12 cellular contexts compared by ENCODE assay signal in the genomic region with DNA sequence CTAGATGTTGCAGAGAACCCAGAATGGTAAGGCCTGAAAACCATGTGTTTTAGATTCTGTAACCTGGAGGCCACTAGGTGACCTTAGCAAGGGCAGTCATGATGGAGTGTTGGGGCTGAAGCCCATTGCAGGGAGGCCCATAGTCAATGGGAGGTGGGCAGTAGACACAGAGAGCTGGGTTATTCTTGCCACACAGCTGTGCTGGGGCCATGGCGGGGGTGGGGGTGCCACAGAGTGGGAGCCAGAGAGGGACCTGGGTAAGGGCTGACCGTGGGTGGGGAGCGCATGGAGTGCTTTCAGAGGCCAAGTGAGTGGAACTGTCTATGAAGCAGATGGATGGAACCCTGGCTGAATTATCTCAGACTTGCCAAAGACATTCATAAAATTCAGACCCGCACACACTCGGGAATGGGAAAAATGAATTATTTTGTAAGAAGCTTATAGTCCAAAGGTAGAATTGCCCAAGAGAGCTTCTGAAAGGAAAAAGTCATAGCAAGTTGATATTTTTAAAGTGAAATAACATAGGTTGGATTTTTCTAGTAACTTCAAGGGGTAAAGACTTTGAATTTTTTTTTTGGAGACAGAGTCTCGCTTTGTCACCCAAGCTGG. TPM values are rescaled to one million over a fixed set of nuclear protein-coding genes. Genes with fewer than 3 reads are reported as not detected.
DNase-seq lines count a peak whose midpoint lies in the region; ATAC-seq, FAIRE-seq and TF ChIP-seq lines count a peak whose summit lies in the region.
"Had no signal": no experiment of that assay in that cellular context is flagged by ENCODE, and none has a peak within 500 bp of the region (broad histone marks: within the 10 kb centered on the region; RNA-seq: fewer than 3 reads in every experiment).

No MANE protein-coding gene starts in this region.

- FAIRE-seq in A549 (lab: Jason Lieb, UNC): no peak
- FAIRE-seq: GM12878 had no signal

- H3K4me3 Mint-ChIP-seq in HFFc6: no peak overlapping the region; the same call in 1 of the 2 replicates
- H3K4me3 Mint-ChIP-seq in nephron: no peak overlapping the region

- peaks cover 18% of the 10 kb centered on the region for H3K27me3 Mint-ChIP-seq in HFFc6 (ENCODE audit: insufficient read depth)
- peaks cover 8% of the 10 kb centered on the region for H3K27me3 Mint-ChIP-seq in nephron (ENCODE audit: low read depth)

- in situ Hi-C loops in brain microvascular endothelial cell (cut with HindIII; ENCODE audit: low pct_ligation_motif_present, low sequenced_read_pairs): no loop called here
- in situ Hi-C loops in ACHN (cut with HindIII; ENCODE audit: low pct_ligation_motif_present, low pct_unique_long_range_greater_than_20kb, low sequenced_read_pairs): no loop called here

- no peaks in the 10 kb centered on the region for H3K27me3 ChIP-seq in brain microvascular endothelial cell (replicated peaks)

- no peak for TF ChIP-seq RAD21 in A549 (conservative IDR thresholded peaks at IDR 0.05 in 1 of 2, IDR thresholded peaks at IDR 0.05 in 1 of 2)

- peak overlapping the region; percentile 86 to 92 for H3K27ac ChIP-seq in A549
- peak overlapping the region; percentile 100 for H3K27ac ChIP-seq in brain microvascular endothelial cell

- ATAC-seq in A549: no peak
- ATAC-seq in SK-N-SH treated with all-trans-retinoic acid at 6 μM for 48 hours: no peak
- no peak for ATAC-seq in GM21737 (IDR thresholded peaks at IDR 0.05; ENCODE audit: unreplicated experiment)
- ATAC-seq: GM12878 had no signal

- H3K9me3 ChIP-seq in A549: no peaks in the 10 kb centered on the region

- no peak for TF ChIP-seq CTCF in A549 (IDR thresholded peaks at IDR 0.05)
- TF ChIP-seq CTCF in HFFc6 (IDR thresholded peaks at IDR 0.05): no peak
- no peak for TF ChIP-seq CTCF in brain microvascular endothelial cell (IDR thresholded peaks at IDR 0.05; ENCODE audit: low read depth, low read length, missing control alignments)
- no peak for TF ChIP-seq CTCF in nephron (IDR thresholded peaks at IDR 0.05; ENCODE audit: unreplicated experiment in 3 of 3)

- H3K27ac Mint-ChIP-seq in HFFc6 (peak overlapping the region; percentile 61), nephron (peak overlapping the region; percentile 18 to 97 (median 26))

- H3K9me3 Mint-ChIP-seq in HFFc6 (no peaks in the 10 kb centered on the region), nephron (no peaks in the 10 kb centered on the region)

- no peak for TF ChIP-seq EP300 in A549 (IDR thresholded peaks at IDR 0.05)

- H3K36me3 Mint-ChIP-seq in HFFc6 (ENCODE audit: low read depth) (peaks cover 54% of the 10 kb centered on the region), nephron (ENCODE audit: low read depth) (peaks cover 3% of the 10 kb centered on the region)

- DNase-seq in A549 (ENCODE audit: low read depth in 1 of 2, low spot score in 1 of 2) (no peak), HFFc6 (no peak), brain microvascular endothelial cell (no peak), ACHN (no peak), SK-N-DZ (ENCODE audit: low spot score) (no peak)
- DNase-seq: NCI-H2171; RPMI8226; stimulated activated CD8-positive, alpha-beta memory T cell treated with anti-CD3 and anti-CD28 coated beads, Interleukin-4, amount 100 ng/mL, for 48 hours had no signal

- WGBS in A549 (ENCODE audit: missing lambda C conversion rate): 86% methylated on average over 6 of the region's 6 CpGs

- peak overlapping the region; percentile 72 for H3K4me2 ChIP-seq in A549

- no peak for TF ChIP-seq POLR2A in A549 (IDR thresholded peaks at IDR 0.05; ENCODE audit: low read length)

- H3K4me1 ChIP-seq in A549: peaks cover 100% of the 10 kb centered on the region

- peaks cover 94% of the 10 kb centered on the region for H3K4me1 Mint-ChIP-seq in HFFc6 (ENCODE audit: low read depth)
- peaks cover 89% of the 10 kb centered on the region for H3K4me1 Mint-ChIP-seq in nephron

- CTCF ChIA-PET in A549 (lab: Yijun Ruan, JAX): interaction anchor here (0.7 to 15.8 kb wide), 9 partner anchors 10 to 173 kb away, joined by 3 to 142 read pairs (median 4); a partner anchor contains a TSS

- H3K4me3 ChIP-seq in A549: no peak overlapping the region
- H3K4me3 ChIP-seq in brain microvascular endothelial cell (ENCODE audit: low read depth, low read length): no peak overlapping the region
- H3K4me3 ChIP-seq: GM12878 had no signal

- POLR2A ChIA-PET in A549 (lab: Yijun Ruan, JAX): interaction anchor here (0.6 to 2.9 kb wide), 5 partner anchors 10 to 54 kb away, joined by 3 to 16 read pairs (median 3); a partner anchor contains a TSS

- H3K36me3 ChIP-seq in brain microvascular endothelial cell (replicated peaks): peaks cover 19% of the 10 kb centered on the region

TF ChIP-seq in A549, 52 proteins besides CTCF, POLR2A, EP300 and RAD21 (continues in another document):
- no peak for TF ChIP-seq ZFP36 (IDR thresholded peaks at IDR 0.05; ENCODE audit: borderline replicate concordance, partially characterized antibody)
- TF ChIP-seq MAZ (IDR thresholded peaks at IDR 0.05; ENCODE audit: borderline replicate concordance, low read depth, low read length): no peak
- no peak for TF ChIP-seq NPAS2 (CRISPR knock-in tag; IDR thresholded peaks at IDR 0.05; ENCODE audit: borderline replicate concordance)
- TF ChIP-seq CBX2 (IDR thresholded peaks at IDR 0.05; ENCODE audit: borderline replicate concordance, low read depth): no peak
- peak in 1 of 2 experiments; percentile 33; a peak in 1 of 5 replicates for TF ChIP-seq JUN (IDR thresholded peaks at IDR 0.05)
- TF ChIP-seq, protein P1, sequence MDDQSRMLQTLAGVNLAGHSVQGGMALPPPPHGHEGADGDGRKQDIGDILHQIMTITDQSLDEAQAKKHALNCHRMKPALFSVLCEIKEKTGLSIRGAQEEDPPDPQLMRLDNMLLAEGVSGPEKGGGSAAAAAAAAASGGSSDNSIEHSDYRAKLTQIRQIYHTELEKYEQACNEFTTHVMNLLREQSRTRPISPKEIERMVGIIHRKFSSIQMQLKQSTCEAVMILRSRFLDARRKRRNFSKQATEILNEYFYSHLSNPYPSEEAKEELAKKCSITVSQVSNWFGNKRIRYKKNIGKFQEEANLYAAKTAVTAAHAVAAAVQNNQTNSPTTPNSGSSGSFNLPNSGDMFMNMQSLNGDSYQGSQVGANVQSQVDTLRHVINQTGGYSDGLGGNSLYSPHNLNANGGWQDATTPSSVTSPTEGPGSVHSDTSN (IDR thresholded peaks at IDR 0.05): no peak
- TF ChIP-seq KDM5A (IDR thresholded peaks at IDR 0.05): no peak
- no peak for TF ChIP-seq RCOR1 (IDR thresholded peaks at IDR 0.05; ENCODE audit: low read depth, low read length)
- TF ChIP-seq JUNB (IDR thresholded peaks at IDR 0.05): no peak
- TF ChIP-seq FOSB (CRISPR knock-in tag; IDR thresholded peaks at IDR 0.05): 0 out of 2 replicates have a peak, but pooled peaks have one; percentile 32
- no peak for TF ChIP-seq GATA3 (IDR thresholded peaks at IDR 0.05; ENCODE audit: borderline replicate concordance)
- no peak for TF ChIP-seq SMC3 (IDR thresholded peaks at IDR 0.05)
- no peak for TF ChIP-seq ESRRA (IDR thresholded peaks at IDR 0.05; ENCODE audit: borderline replicate concordance, low read length)
- no peak for TF ChIP-seq POLR2AphosphoS2 (conservative IDR thresholded peaks at IDR 0.05; ENCODE audit: low read length)
- peak; percentile 78; the same call in 1 of the 2 replicates for TF ChIP-seq TP53 (CRISPR knock-in tag; IDR thresholded peaks at IDR 0.05)
- no peak for TF ChIP-seq KDM1A (IDR thresholded peaks at IDR 0.05; ENCODE audit: low read depth)

TF ChIP-seq in SK-N-SH treated with all-trans-retinoic acid at 6 μM for 48 hours, 23 proteins besides CTCF, POLR2A, EP300 and RAD21 (continues in another document):
- no peak for TF ChIP-seq OSR1 (CRISPR knock-in tag; IDR thresholded peaks at IDR 0.05)
- no peak for TF ChIP-seq ZNF70 (CRISPR knock-in tag; IDR thresholded peaks at IDR 0.05)
- TF ChIP-seq ARNTL (CRISPR knock-in tag; IDR thresholded peaks at IDR 0.05; ENCODE audit: borderline replicate concordance, low read depth): no peak
- TF ChIP-seq ESRRG (CRISPR knock-in tag; IDR thresholded peaks at IDR 0.05): no peak
- no peak for TF ChIP-seq PPARA (CRISPR knock-in tag; IDR thresholded peaks at IDR 0.05; ENCODE audit: borderline replicate concordance)
- TF ChIP-seq, protein P2, sequence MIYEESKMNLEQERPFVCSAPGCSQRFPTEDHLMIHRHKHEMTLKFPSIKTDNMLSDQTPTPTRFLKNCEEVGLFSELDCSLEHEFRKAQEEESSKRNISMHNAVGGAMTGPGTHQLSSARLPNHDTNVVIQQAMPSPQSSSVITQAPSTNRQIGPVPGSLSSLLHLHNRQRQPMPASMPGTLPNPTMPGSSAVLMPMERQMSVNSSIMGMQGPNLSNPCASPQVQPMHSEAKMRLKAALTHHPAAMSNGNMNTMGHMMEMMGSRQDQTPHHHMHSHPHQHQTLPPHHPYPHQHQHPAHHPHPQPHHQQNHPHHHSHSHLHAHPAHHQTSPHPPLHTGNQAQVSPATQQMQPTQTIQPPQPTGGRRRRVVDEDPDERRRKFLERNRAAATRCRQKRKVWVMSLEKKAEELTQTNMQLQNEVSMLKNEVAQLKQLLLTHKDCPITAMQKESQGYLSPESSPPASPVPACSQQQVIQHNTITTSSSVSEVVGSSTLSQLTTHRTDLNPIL (CRISPR knock-in tag; IDR thresholded peaks at IDR 0.05; ENCODE audit: low read depth): no peak
- no peak for TF ChIP-seq CSDC2 (CRISPR knock-in tag; IDR thresholded peaks at IDR 0.05)
- TF ChIP-seq, protein P3, sequence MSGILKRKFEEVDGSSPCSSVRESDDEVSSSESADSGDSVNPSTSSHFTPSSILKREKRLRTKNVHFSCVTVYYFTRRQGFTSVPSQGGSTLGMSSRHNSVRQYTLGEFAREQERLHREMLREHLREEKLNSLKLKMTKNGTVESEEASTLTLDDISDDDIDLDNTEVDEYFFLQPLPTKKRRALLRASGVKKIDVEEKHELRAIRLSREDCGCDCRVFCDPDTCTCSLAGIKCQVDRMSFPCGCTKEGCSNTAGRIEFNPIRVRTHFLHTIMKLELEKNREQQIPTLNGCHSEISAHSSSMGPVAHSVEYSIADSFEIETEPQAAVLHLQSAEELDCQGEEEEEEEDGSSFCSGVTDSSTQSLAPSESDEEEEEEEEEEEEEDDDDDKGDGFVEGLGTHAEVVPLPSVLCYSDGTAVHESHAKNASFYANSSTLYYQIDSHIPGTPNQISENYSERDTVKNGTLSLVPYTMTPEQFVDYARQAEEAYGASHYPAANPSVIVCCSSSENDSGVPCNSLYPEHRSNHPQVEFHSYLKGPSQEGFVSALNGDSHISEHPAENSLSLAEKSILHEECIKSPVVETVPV (CRISPR knock-in tag; IDR thresholded peaks at IDR 0.05): no peak
- TF ChIP-seq SNAI2 (CRISPR knock-in tag; IDR thresholded peaks at IDR 0.05): no peak

RNA-seq across cellular contexts. Expression of a gene that starts 53.9 kb away (rescaled TPM):
- polyA plus RNA-seq in A549 (2011; rRNA removed) (77.2 and 101 TPM in 2 replicates), A549 (2017; fragmentation: RNase III; extraction: RNeasy Plus Mini Kit Qiagen cat#74134 plus additional on column Dnase treatment) (74.6 to 106 TPM (median 93.4 TPM) in 3 replicates)
- 116 and 161 TPM in 2 replicates for polyA plus RNA-seq in A549 (2012; cell fraction: cytosol; rRNA removed)
- 256 and 267 TPM in 2 replicates for polyA plus RNA-seq in A549 (2012; cell fraction: nucleus; rRNA removed)
- polyA minus RNA-seq in A549 (2011; rRNA and poly(A)+ RNA removed): 138 and 158 TPM in 2 replicates
- total RNA-seq in HFFc6 (2021; fragmentation: NEBNext Ultra II Directional; extraction: Animal tissue kit (Norgen Biotek cat#: 25700)): 100 to 1,000 TPM in 4 of 6 experiments, 10 to 100 TPM in 2; 54.3 to 132 (median 118) TPM
- 9.6 and 9.9 TPM in 2 replicates for polyA plus RNA-seq in SK-N-DZ (2014; cell fraction: cytosol; rRNA removed)
- polyA plus RNA-seq in SK-N-DZ (2014; cell fraction: nucleus; rRNA removed): 9.2 and 14.6 TPM in 2 replicates
